Comparison of ENCODE assay signal across 14 cellular contexts in genomic region chr6:76779068-76779467, GRCh38.
"Had no signal": no experiment of that assay in that cellular context is flagged by ENCODE, and none has a peak within 500 bp of the region (broad histone marks: within the 10 kb centered on the region; RNA-seq: fewer than 3 reads in every experiment).

No MANE protein-coding gene starts in this region.

- H3K4me1 ChIP-seq: esophagus muscularis mucosa, uterus had no signal

- H3K9me3 ChIP-seq: adrenal gland, esophagus muscularis mucosa, tibial artery, uterus had no signal

- H3K36me3 ChIP-seq: adrenal gland, esophagus muscularis mucosa, tibial artery, uterus had no signal

- H3K4me3 ChIP-seq: esophagus muscularis mucosa, tibial artery, uterus had no signal

- ATAC-seq: activated CD4-positive, alpha-beta T cell treated with anti-CD3 and anti-CD28 coated beads for 36 hours; left ventricle myocardium superior; stimulated activated naive B cell treated with anti-CD40 and anti-IgM and Interleukin-4, amounts not matched to agents 10 μg/mL and 1 μg/mL and 100 μg/mL, for 72 hours had no signal

- H3K27ac ChIP-seq: adrenal gland, esophagus muscularis mucosa, tibial artery, uterus had no signal

- H3K27me3 ChIP-seq: adrenal gland, esophagus muscularis mucosa, tibial artery, uterus had no signal

- DNase-seq: activated CD4-positive, alpha-beta memory T cell treated with anti-CD3 and anti-CD28 coated beads, Interleukin-2, amount 10 ng/mL, durations not matched to agents 7 days and 5 days; activated CD4-positive, alpha-beta T cell treated with anti-CD3 and anti-CD28 coated beads for 36 hours; activated effector memory CD4-positive, alpha-beta T cell treated with Interleukin-2 at 50 U/mL for 16 hours; activated naive CD4-positive, alpha-beta T cell treated with anti-CD3 and anti-CD28 coated beads, Interleukin-2, amount 50 U/mL, for 16 hours; activated T-cell treated with anti-CD3 and anti-CD28 coated beads, Interleukin-2, amount 50 U/mL, for 24 hours; adrenal gland; hippocampal formation; left ventricle myocardium superior; mesenchymal stem cell; stimulated activated CD4-positive, alpha-beta T cell treated with anti-CD3 and anti-CD28 coated beads, Interleukin-4, amount 100 ng/mL, for 1 hour; stimulated activated naive B cell treated with anti-CD40 and anti-IgM and Interleukin-4, amounts not matched to agents 10 μg/mL and 1 μg/mL and 100 μg/mL, for 72 hours; tibial artery; uterus had no signal
